27 cellular contexts compared by ENCODE assay signal in genomic region chr21:41604583-41605041, GRCh38.
DNase-seq lines count a peak whose midpoint lies in the region; ATAC-seq, FAIRE-seq and TF ChIP-seq lines count a peak whose summit lies in the region.
"Had no signal": no experiment of that assay in that cellular context is flagged by ENCODE, and none has a peak within 500 bp of the region (broad histone marks: within the 10 kb centered on the region; RNA-seq: fewer than 3 reads in every experiment).

No MANE protein-coding gene starts in this region.

- H2BK12ac ChIP-seq in neuronal stem cell (ENCODE audit: low read length): no peak overlapping the region

- no peak overlapping the region for H4K91ac ChIP-seq in neuronal stem cell (ENCODE audit: low read depth, low read length, poor library complexity)

- no peak for TF ChIP-seq RAD21 in HepG2 (CRISPR knock-in tag; IDR thresholded peaks at IDR 0.05)

- no peak overlapping the region for H3K4ac ChIP-seq in neuronal stem cell (ENCODE audit: low read length)

- POLR2A ChIA-PET in HepG2 (lab: Yijun Ruan, JAX): no interaction called here

- no TSS peak for BruUV-seq in HepG2 (replicated peaks; lab: Mats Ljungman, UMichigan)

- no peak overlapping the region for H3K23ac ChIP-seq in neuronal stem cell (ENCODE audit: low read depth, low read length, poor library complexity)

- H3K18ac ChIP-seq in neuronal stem cell (ENCODE audit: low read length): peak overlapping the region; percentile 25

- ATAC-seq in HepG2: no peak
- no peak for ATAC-seq in right lobe of liver
- no peak for ATAC-seq in HG03095 (IDR thresholded peaks at IDR 0.05; ENCODE audit: unreplicated experiment)
- ATAC-seq: activated naive CD8-positive, alpha-beta T cell treated with anti-CD3 and anti-CD28 coated beads, Interleukin-2, amount 50 U/mL, for 24 hours; gastroesophageal sphincter; lower lobe of right lung; right cardiac atrium; stimulated activated naive B cell treated with anti-CD40 and anti-IgM and Interleukin-4, amounts not matched to agents 10 μg/mL and 1 μg/mL and 100 μg/mL, for 72 hours had no signal

- intact Hi-C loops in HepG2 (cut with micrococcal nuclease; ENCODE audit: unreplicated experiment) (loop anchor here (5.0 to 10.0 kb wide), 2 partner anchors 127 to 320 kb away; no protein-coding TSS in a partner anchor), right lobe of liver (cut with DNase I) (no loop called here), kidney (cut with DNase I) (no loop called here)

- TF ChIP-seq EP300 in HepG2 (IDR thresholded peaks at IDR 0.05; ENCODE audit: low read depth in 2 of 2, low read length in 2 of 2) (no peak), HepG2 (CRISPR knock-in tag; IDR thresholded peaks at IDR 0.05; ENCODE audit: borderline replicate concordance) (no peak)

- H3K4me1 ChIP-seq in HepG2 (ENCODE audit: insufficient read depth, low read length): peaks cover 57% of the 10 kb centered on the region
- peaks cover 0 to 7% (median 0%) of the 10 kb centered on the region in 4 donors for H3K4me1 ChIP-seq in right lobe of liver
- H3K4me1 ChIP-seq in endodermal cell (ENCODE audit: control insufficient read depth, insufficient read depth, low read length): no peaks in the 10 kb centered on the region
- peaks cover 0 to 5% of the 10 kb centered on the region in 2 donors for H3K4me1 ChIP-seq in neuronal stem cell (ENCODE audit: control insufficient read depth in 2 of 2, insufficient read depth in 1 of 2, low read depth in 1 of 2, low read length in 2 of 2)
- H3K4me1 ChIP-seq in kidney (ENCODE audit: control insufficient read depth in 1 of 2, insufficient read depth in 1 of 2, low read depth in 1 of 2, low read length in 2 of 2): peaks cover 3 to 8% of the 10 kb centered on the region in 2 donors
- H3K4me1 ChIP-seq: HAP-1, parathyroid adenoma had no signal

- CTCF ChIA-PET in HepG2 (lab: Yijun Ruan, JAX; ENCODE audit: low intra/inter-chr PET ratio, low total read pairs): no interaction called here

- no peak overlapping the region for H3K27ac ChIP-seq in HepG2 (ENCODE audit: extremely low read length, insufficient read depth, low read length)
- H3K27ac ChIP-seq in right lobe of liver: no peak overlapping the region
- H3K27ac ChIP-seq in endodermal cell (ENCODE audit: low read depth, low read length): no peak overlapping the region
- no peak overlapping the region for H3K27ac ChIP-seq in neuronal stem cell (replicated peaks; ENCODE audit: low read length)
- H3K27ac ChIP-seq in kidney (ENCODE audit: low read depth in 2 of 2, low read length in 2 of 2): no peak overlapping the region
- H3K27ac ChIP-seq: gastroesophageal sphincter, lower lobe of right lung, parathyroid adenoma had no signal

- FAIRE-seq in HepG2 (lab: Jason Lieb, UNC): no peak
- FAIRE-seq in kidney (lab: Jason Lieb, UNC): no peak
- FAIRE-seq: A204.1, islet of Langerhans had no signal

- H3K9me3 ChIP-seq in HepG2 (ENCODE audit: low read length) (no peaks in the 10 kb centered on the region), right lobe of liver (no peaks in the 10 kb centered on the region), endodermal cell (ENCODE audit: control insufficient read depth, low read length) (no peaks in the 10 kb centered on the region), neuronal stem cell (replicated peaks in 1 of 2; ENCODE audit: control insufficient read depth in 2 of 2, insufficient read depth in 1 of 2, low read depth in 1 of 2, low read length in 2 of 2) (no peaks in the 10 kb centered on the region), kidney (ENCODE audit: control insufficient read depth in 1 of 2, low read length in 2 of 2) (no peaks in the 10 kb centered on the region)
- H3K9me3 ChIP-seq: gastroesophageal sphincter, HAP-1, lower lobe of right lung had no signal

- in situ Hi-C loops in HepG2 (cut with HindIII; ENCODE audit: extremely low pct_ligation_motif_present, low pct_unique_long_range_greater_than_20kb): loop anchor here (25.0 kb wide), 1 partner anchor 508 kb away; no protein-coding TSS in a partner anchor

- H2BK120ac ChIP-seq in neuronal stem cell (ENCODE audit: low read depth, low read length): no peak overlapping the region

- peaks cover 0 to 8% of the 10 kb centered on the region in 2 experiments; a peak in 3 of 5 replicates for H3K27me3 ChIP-seq in HepG2 (ENCODE audit: control insufficient read depth in 1 of 2, insufficient read depth in 2 of 2, low read length in 2 of 2)
- H3K27me3 ChIP-seq in right lobe of liver: no peaks in the 10 kb centered on the region
- no peaks in the 10 kb centered on the region for H3K27me3 ChIP-seq in endodermal cell (ENCODE audit: control insufficient read depth, insufficient read depth, low read length, poor library complexity, severe bottlenecking)
- H3K27me3 ChIP-seq in neuronal stem cell (ENCODE audit: control insufficient read depth in 3 of 3, insufficient read depth in 3 of 3, low read depth in 1 of 3, low read length in 3 of 3): no peaks in the 10 kb centered on the region

- no peak overlapping the region for H4K8ac ChIP-seq in neuronal stem cell (ENCODE audit: low read depth, low read length)

- no peaks in the 10 kb centered on the region for H4K20me1 ChIP-seq in HepG2 (ENCODE audit: insufficient read depth, low read length)

- H2AFZ ChIP-seq in HepG2 (ENCODE audit: low read length): no peak overlapping the region
- H2AFZ ChIP-seq in neuronal stem cell (ENCODE audit: low read length): no peak overlapping the region
- H2AFZ ChIP-seq: parathyroid adenoma had no signal

- no peak overlapping the region for H3K9ac ChIP-seq in HepG2 (ENCODE audit: insufficient read depth, low read depth, low read length)
- no peak overlapping the region for H3K9ac ChIP-seq in endodermal cell (ENCODE audit: extremely low read depth, low read length, poor library complexity, severe bottlenecking)
- H3K9ac ChIP-seq in neuronal stem cell (ENCODE audit: low read depth, low read length, poor library complexity): no peak overlapping the region
- H3K9ac ChIP-seq in kidney (ENCODE audit: low read length in 2 of 2): no peak overlapping the region
- H3K9ac ChIP-seq: parathyroid adenoma had no signal

- H3K4me3 ChIP-seq in HepG2 (replicated peaks in 1 of 3; ENCODE audit: insufficient read depth in 1 of 3, low read depth in 2 of 3, low read length in 3 of 3): no peak overlapping the region
- no peak overlapping the region for H3K4me3 ChIP-seq in right lobe of liver
- no peak overlapping the region for H3K4me3 ChIP-seq in endodermal cell (ENCODE audit: low read length)
- H3K4me3 ChIP-seq in neuronal stem cell (ENCODE audit: low read length in 2 of 2): no peak overlapping the region
- H3K4me3 ChIP-seq in kidney (ENCODE audit: low read length in 2 of 2): no peak overlapping the region
- H3K4me3 ChIP-seq: gastroesophageal sphincter, HAP-1, lower lobe of right lung had no signal

- H3K4me2 ChIP-seq in HepG2 (ENCODE audit: low read depth, low read length) (0 out of 2 replicates have a peak overlapping the region, but pooled peaks have one; percentile 5), neuronal stem cell (ENCODE audit: insufficient read depth, low read length, poor library complexity, severe bottlenecking) (no peak overlapping the region)

- H2BK5ac ChIP-seq in neuronal stem cell (ENCODE audit: low read length): no peak overlapping the region

- no peak for TF ChIP-seq POLR2A in HepG2 (IDR thresholded peaks at IDR 0.05; ENCODE audit: insufficient read depth in 1 of 2, low read depth in 2 of 2, low read length in 2 of 2)
- no peak for TF ChIP-seq POLR2A in right lobe of liver (IDR thresholded peaks at IDR 0.05)
- no peak for TF ChIP-seq POLR2A in erythroblast (IDR thresholded peaks at IDR 0.05; ENCODE audit: low read length)

- H3K14ac ChIP-seq in neuronal stem cell (ENCODE audit: low read length): no peak overlapping the region

- no peak overlapping the region for H2AK5ac ChIP-seq in neuronal stem cell (ENCODE audit: low read depth, low read length)

- H2BK15ac ChIP-seq in neuronal stem cell (ENCODE audit: low read length): no peak overlapping the region

- no peaks in the 10 kb centered on the region for H3K9me3 Mint-ChIP-seq in endodermal cell
- H3K9me3 Mint-ChIP-seq: activated CD4-positive, alpha-beta T cell treated with anti-CD3 and anti-CD28 coated beads, Interleukin-2, amount 10 ng/mL, durations not matched to agents 24 days and 14 days; activated naive CD8-positive, alpha-beta T cell treated with anti-CD3 and anti-CD28 coated beads, Interleukin-2, amount 50 U/mL, for 24 hours; CD4-positive, alpha-beta T cell; central memory CD8-positive, alpha-beta T cell; natural killer cell treated with Interleukin-12 subunit alpha and Interleukin-12 subunit beta and Interleukin-15 and Interleukin-18, amount 100 ng/mL, for 72 hours; stimulated activated naive B cell treated with anti-CD40 and anti-IgM and Interleukin-4, amounts not matched to agents 10 μg/mL and 1 μg/mL and 100 μg/mL, for 72 hours; T-helper 2 cell treated with Interferon-gamma antibody and Interleukin-4, amounts not matched to agents 5 μg/mL and 100 μg/mL, for 36 hours had no signal

- H3K27ac Mint-ChIP-seq in endodermal cell: no peak overlapping the region
- H3K27ac Mint-ChIP-seq: activated CD4-positive, alpha-beta T cell treated with anti-CD3 and anti-CD28 coated beads, Interleukin-2, amount 10 ng/mL, durations not matched to agents 24 days and 14 days; activated naive CD8-positive, alpha-beta T cell treated with anti-CD3 and anti-CD28 coated beads, Interleukin-2, amount 50 U/mL, for 24 hours; CD4-positive, alpha-beta T cell; natural killer cell treated with Interleukin-12 subunit alpha and Interleukin-12 subunit beta and Interleukin-15 and Interleukin-18, amount 100 ng/mL, for 72 hours; stimulated activated naive B cell treated with anti-CD40 and anti-IgM and Interleukin-4, amounts not matched to agents 10 μg/mL and 1 μg/mL and 100 μg/mL, for 72 hours; T-helper 2 cell treated with Interferon-gamma antibody and Interleukin-4, amounts not matched to agents 5 μg/mL and 100 μg/mL, for 36 hours had no signal

- H3K79me1 ChIP-seq in neuronal stem cell (ENCODE audit: low read depth, low read length): no peaks in the 10 kb centered on the region

- no peak overlapping the region for H3K4me3 Mint-ChIP-seq in endodermal cell
- H3K4me3 Mint-ChIP-seq: activated CD4-positive, alpha-beta T cell treated with anti-CD3 and anti-CD28 coated beads, Interleukin-2, amount 10 ng/mL, durations not matched to agents 24 days and 14 days; activated naive CD8-positive, alpha-beta T cell treated with anti-CD3 and anti-CD28 coated beads, Interleukin-2, amount 50 U/mL, for 24 hours; CD4-positive, alpha-beta T cell; central memory CD8-positive, alpha-beta T cell; natural killer cell treated with Interleukin-12 subunit alpha and Interleukin-12 subunit beta and Interleukin-15 and Interleukin-18, amount 100 ng/mL, for 72 hours; stimulated activated naive B cell treated with anti-CD40 and anti-IgM and Interleukin-4, amounts not matched to agents 10 μg/mL and 1 μg/mL and 100 μg/mL, for 72 hours; T-helper 2 cell treated with Interferon-gamma antibody and Interleukin-4, amounts not matched to agents 5 μg/mL and 100 μg/mL, for 36 hours had no signal

- no peaks in the 10 kb centered on the region for H3K79me2 ChIP-seq in HepG2 (ENCODE audit: insufficient read depth, low read length)
- H3K79me2 ChIP-seq: parathyroid adenoma had no signal

- no peaks in the 10 kb centered on the region for H3K36me3 Mint-ChIP-seq in endodermal cell (ENCODE audit: low read depth)
- H3K36me3 Mint-ChIP-seq: natural killer cell treated with Interleukin-12 subunit alpha and Interleukin-12 subunit beta and Interleukin-15 and Interleukin-18, amount 100 ng/mL, for 72 hours; stimulated activated naive B cell treated with anti-CD40 and anti-IgM and Interleukin-4, amounts not matched to agents 10 μg/mL and 1 μg/mL and 100 μg/mL, for 72 hours had no signal

- WGBS in HepG2 (ENCODE audit: low lambda C conversion rate): 67% methylated on average over 9 of the region's 12 CpGs
- 93% methylated on average over 8 of the region's 12 CpGs for WGBS in right lobe of liver (ENCODE audit: insufficient coverage, low coverage, low lambda C conversion rate, missing lambda C conversion rate)
- WGBS in endodermal cell (ENCODE audit: insufficient coverage in 1 of 2, insufficient read length in 1 of 2), 2 experiments: 80 to 87% methylated on average over 8 to 12 of the region's 12 CpGs
- no CpG with 5 or more reads among the region's 12 CpGs for WGBS in neuronal stem cell (ENCODE audit: extremely low coverage in 2 of 2, insufficient read length in 2 of 2, insufficient replicate concordance in 1 of 2), 2 donors

- H3K36me3 ChIP-seq in HepG2 (replicated peaks in 1 of 2; ENCODE audit: control insufficient read depth in 1 of 2, insufficient read depth in 2 of 2, low read length in 2 of 2) (no peaks in the 10 kb centered on the region), right lobe of liver (no peaks in the 10 kb centered on the region), endodermal cell (ENCODE audit: control insufficient read depth, insufficient read depth, low read length) (no peaks in the 10 kb centered on the region), neuronal stem cell (replicated peaks in 1 of 2; ENCODE audit: control insufficient read depth in 2 of 2, insufficient read depth in 2 of 2, low read length in 2 of 2) (no peaks in the 10 kb centered on the region), kidney (ENCODE audit: control insufficient read depth in 1 of 2, insufficient read depth in 2 of 2, low read length in 2 of 2) (no peaks in the 10 kb centered on the region)
- H3K36me3 ChIP-seq: gastroesophageal sphincter, HAP-1, lower lobe of right lung had no signal

- no peak for TF ChIP-seq CTCF in HepG2 (CRISPR knock-in tag; IDR thresholded peaks at IDR 0.05)
- TF ChIP-seq CTCF in right lobe of liver (IDR thresholded peaks at IDR 0.05): no peak
- no peak for TF ChIP-seq CTCF in endodermal cell (conservative IDR thresholded peaks at IDR 0.05)
- no peak for TF ChIP-seq CTCF in kidney (IDR thresholded peaks at IDR 0.05; ENCODE audit: borderline replicate concordance, extremely low read depth, insufficient read depth)

- peaks cover 4% of the 10 kb centered on the region for H3K4me1 Mint-ChIP-seq in endodermal cell
- H3K4me1 Mint-ChIP-seq: activated CD4-positive, alpha-beta T cell treated with anti-CD3 and anti-CD28 coated beads, Interleukin-2, amount 10 ng/mL, durations not matched to agents 24 days and 14 days; activated naive CD8-positive, alpha-beta T cell treated with anti-CD3 and anti-CD28 coated beads, Interleukin-2, amount 50 U/mL, for 24 hours; central memory CD8-positive, alpha-beta T cell had no signal

- DNase-seq in HepG2 (ENCODE audit: low spot score): no peak
- no peak for DNase-seq in right lobe of liver
- peak; percentile 69 for DNase-seq in endodermal cell
- no peak for DNase-seq in neuronal stem cell (ENCODE audit: low spot score)
- DNase-seq in ecto neural progenitor cell (ENCODE audit: low spot score): no peak
- no peak for DNase-seq in erythroblast (lab: John Stamatoyannopoulos, UW)
- no peak for DNase-seq in kidney
- DNase-seq: activated CD4-positive, alpha-beta T cell treated with anti-CD3 and anti-CD28 coated beads, Interleukin-2, amount 10 ng/mL, durations not matched to agents 24 days and 14 days; activated naive CD8-positive, alpha-beta T cell treated with anti-CD3 and anti-CD28 coated beads, Interleukin-2, amount 50 U/mL, for 24 hours; activated T-cell treated with anti-CD3 and anti-CD28 coated beads, Interleukin-2, amount 50 U/mL, for 48 hours; CD4-positive, alpha-beta T cell; hypothalamus; KG1; lower lobe of right lung; NCI-H1436; NCI-H2107; right cardiac atrium; stimulated activated naive B cell treated with anti-CD40 and anti-IgM and Interleukin-4, amounts not matched to agents 10 μg/mL and 1 μg/mL and 100 μg/mL, for 72 hours had no signal

- no peaks in the 10 kb centered on the region for H3K27me3 Mint-ChIP-seq in endodermal cell (ENCODE audit: insufficient read depth)
- H3K27me3 Mint-ChIP-seq: activated CD4-positive, alpha-beta T cell treated with anti-CD3 and anti-CD28 coated beads, Interleukin-2, amount 10 ng/mL, durations not matched to agents 24 days and 14 days had no signal
